Comparison of ENCODE assay signal across 11 cellular contexts in the genomic region with DNA sequence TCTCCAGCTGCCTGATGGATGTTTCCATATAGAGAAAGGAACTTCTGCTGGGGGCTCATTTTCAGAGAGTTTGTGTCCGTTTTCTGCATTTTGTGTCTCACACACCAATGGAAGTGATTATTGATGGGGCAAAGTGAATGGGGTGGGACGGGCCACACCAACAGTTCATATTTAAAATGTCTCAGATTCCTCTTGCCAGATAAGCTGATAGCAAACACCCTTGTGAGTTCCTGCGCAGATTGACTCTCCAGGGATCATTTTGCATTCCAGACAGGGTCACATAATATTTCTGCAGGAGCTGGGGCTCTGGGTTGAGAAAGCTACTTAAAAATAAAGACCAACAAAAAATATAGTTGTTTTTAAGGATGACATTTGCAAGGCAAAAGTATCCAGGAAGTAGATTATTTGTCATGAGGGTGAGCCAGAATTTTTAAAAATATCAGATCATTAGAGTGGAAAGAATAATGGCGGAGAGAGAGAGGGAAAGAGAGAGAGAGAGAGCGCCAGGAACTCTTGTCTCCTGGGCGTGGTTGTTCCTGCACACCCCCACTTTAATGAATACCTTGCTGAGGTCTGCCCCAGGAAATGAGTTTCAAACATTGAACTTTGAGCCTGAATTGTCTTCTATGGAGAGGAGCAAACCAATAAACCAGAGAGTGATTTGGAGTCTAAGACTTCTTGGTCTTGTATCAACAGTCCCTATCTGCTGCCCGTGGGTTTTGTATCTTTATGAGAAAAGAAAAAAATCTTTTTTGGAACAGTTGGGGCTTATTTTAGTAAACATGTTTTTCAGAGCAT. TPM values are rescaled to one million over a fixed set of nuclear protein-coding genes. Genes with fewer than 3 reads are reported as not detected.
DNase-seq lines count a peak whose midpoint lies in the region; ATAC-seq and TF ChIP-seq lines count a peak whose summit lies in the region.
"Had no signal": no experiment of that assay in that cellular context is flagged by ENCODE, and none has a peak within 500 bp of the region (broad histone marks: within the 10 kb centered on the region; RNA-seq: fewer than 3 reads in every experiment).

No MANE protein-coding gene starts in this region.

- no peaks in the 10 kb centered on the region for H3K9me3 Mint-ChIP-seq in CD8-positive, alpha-beta T cell
- H3K9me3 Mint-ChIP-seq in progenitor cell of endocrine pancreas (ENCODE audit: low read depth), result no peaks in the 10 kb centered on the region
- no peaks in the 10 kb centered on the region for H3K9me3 Mint-ChIP-seq in nephron progenitor cell

- peaks cover 45% of the 10 kb centered on the region for H3K4me1 Mint-ChIP-seq in CD8-positive, alpha-beta T cell (ENCODE audit: low read depth)
- H3K4me1 Mint-ChIP-seq in T-helper 17 cell, result peaks cover 45% of the 10 kb centered on the region
- H3K4me1 Mint-ChIP-seq in progenitor cell of endocrine pancreas (ENCODE audit: low read depth), result peaks cover 20% of the 10 kb centered on the region
- H3K4me1 Mint-ChIP-seq in nephron progenitor cell, result peaks cover 33% of the 10 kb centered on the region

- H3K27me3 ChIP-seq in CD8-positive, alpha-beta T cell (ENCODE audit: insufficient read depth, low read length), result no peaks in the 10 kb centered on the region

- no peaks in the 10 kb centered on the region for H3K36me3 ChIP-seq in CD8-positive, alpha-beta T cell (ENCODE audit: insufficient read depth, low read length)

- ATAC-seq in CD8-positive, alpha-beta T cell, result no peak
- ATAC-seq in T-helper 17 cell, result no peak

- H3K4me3 ChIP-seq in CD8-positive, alpha-beta T cell (ENCODE audit: low read depth, low read length), result no peak overlapping the region
- H3K4me3 ChIP-seq in fibroblast of pulmonary artery (replicated peaks; ENCODE audit: low read depth, low read length), result no peak overlapping the region

- no peaks in the 10 kb centered on the region for H3K27me3 Mint-ChIP-seq in CD8-positive, alpha-beta T cell (ENCODE audit: low read depth)
- H3K27me3 Mint-ChIP-seq in T-helper 17 cell, result no peaks in the 10 kb centered on the region
- no peaks in the 10 kb centered on the region for H3K27me3 Mint-ChIP-seq in progenitor cell of endocrine pancreas
- peaks cover 9% of the 10 kb centered on the region for H3K27me3 Mint-ChIP-seq in nephron progenitor cell (ENCODE audit: low read depth, poor library complexity)

- intact Hi-C loops in CD8-positive, alpha-beta T cell (cut with DNase I, micrococcal nuclease), result no loop called here
- intact Hi-C loops in posterior vena cava (cut with DNase I), result no loop called here

- POLR2A ChIA-PET in CD8-positive, alpha-beta T cell (lab: Charles Lee), result interaction anchor here (1.1 kb wide), 1 partner anchor 51 kb away, joined by 4 read pairs; no protein-coding TSS in a partner anchor

- H3K9me3 ChIP-seq in CD8-positive, alpha-beta T cell (ENCODE audit: low read length), result no peaks in the 10 kb centered on the region
- H3K9me3 ChIP-seq in T-helper 17 cell (ENCODE audit: control insufficient read depth, low read length, poor library complexity, severe bottlenecking), result no peaks in the 10 kb centered on the region

- no peaks in the 10 kb centered on the region for H3K36me3 Mint-ChIP-seq in CD8-positive, alpha-beta T cell
- H3K36me3 Mint-ChIP-seq in T-helper 17 cell (ENCODE audit: low read depth) (peaks cover 3% of the 10 kb centered on the region), progenitor cell of endocrine pancreas (ENCODE audit: insufficient read depth) (no peaks in the 10 kb centered on the region), nephron progenitor cell (ENCODE audit: low read depth) (no peaks in the 10 kb centered on the region)

- no peak for DNase-seq in CD8-positive, alpha-beta T cell
- DNase-seq in T-helper 17 cell, result no peak
- DNase-seq in fibroblast of pulmonary artery (ENCODE audit: low read depth), result peak; percentile 64
- DNase-seq in progenitor cell of endocrine pancreas (ENCODE audit: low spot score, unreplicated experiment), result no peak
- DNase-seq in 8988T, result no peak
- no peak for DNase-seq in nephron progenitor cell
- DNase-seq in GM19240 (ENCODE audit: insufficient read length, low spot score), result no peak
- no peak for DNase-seq in posterior vena cava (ENCODE audit: low spot score)
- DNase-seq: activated CD4-positive, alpha-beta T cell treated with anti-CD3 and anti-CD28 coated beads, Interleukin-2, amount 50 U/mL, for 4 hours; effector memory CD4-positive, alpha-beta T cell; SIG-M5 had no signal

- TF ChIP-seq CTCF in CD8-positive, alpha-beta T cell (IDR thresholded peaks at IDR 0.05), result no peak
- TF ChIP-seq CTCF in fibroblast of pulmonary artery (IDR thresholded peaks at IDR 0.05; ENCODE audit: low read length, missing control alignments) (no peak), progenitor cell of endocrine pancreas (IDR thresholded peaks at IDR 0.05; ENCODE audit: unreplicated experiment) (no peak), nephron progenitor cell (IDR thresholded peaks at IDR 0.05) (no peak)

- H3K27ac Mint-ChIP-seq in CD8-positive, alpha-beta T cell, result peak overlapping the region; percentile 3
- H3K27ac Mint-ChIP-seq in T-helper 17 cell, result peak overlapping the region; percentile 17
- H3K27ac Mint-ChIP-seq in progenitor cell of endocrine pancreas, result peak overlapping the region; percentile 1
- no peak overlapping the region for H3K27ac Mint-ChIP-seq in nephron progenitor cell

- H3K4me3 Mint-ChIP-seq in CD8-positive, alpha-beta T cell, result peak overlapping the region; percentile 2
- H3K4me3 Mint-ChIP-seq in T-helper 17 cell (peak overlapping the region; percentile 2), progenitor cell of endocrine pancreas (ENCODE audit: low read depth) (no peak overlapping the region), nephron progenitor cell (no peak overlapping the region)

- H3K4me1 ChIP-seq in CD8-positive, alpha-beta T cell (ENCODE audit: insufficient read depth, low read length), result peaks cover 34% of the 10 kb centered on the region

- no peak overlapping the region for H3K27ac ChIP-seq in CD8-positive, alpha-beta T cell (ENCODE audit: low read depth, low read length)

- CTCF ChIA-PET in CD8-positive, alpha-beta T cell (lab: Charles Lee), result interaction anchor here (1.4 kb wide), 1 partner anchor 13 kb away, joined by 3 read pairs; no protein-coding TSS in a partner anchor

RNA-seq across cellular contexts. Expression of a gene that starts 33.3 kb away (rescaled TPM):
- 10 to 100 TPM; 15.8 TPM for total RNA-seq in CD8-positive, alpha-beta T cell
- total RNA-seq in T-helper 17 cell, result 10 to 100 TPM; 52.0 to 66.9 TPM
- 8.3 and 10.0 TPM in 2 replicates for total RNA-seq in progenitor cell of endocrine pancreas
- 100 to 1,000 TPM; 151 to 231 TPM for total RNA-seq in posterior vena cava

Comparison
In these comparisons a context has a peak if more than half of its experiments do, and no peak if none do; other contexts are left out.
1. H3K4me3 Mint-ChIP-seq: peak in CD8-positive, alpha-beta T cell (single experiment) and T-helper 17 cell (single experiment); none in progenitor cell of endocrine pancreas (single experiment) and nephron progenitor cell (single experiment).